ENCODE assay signal across 1 cellular context in the genomic region with DNA sequence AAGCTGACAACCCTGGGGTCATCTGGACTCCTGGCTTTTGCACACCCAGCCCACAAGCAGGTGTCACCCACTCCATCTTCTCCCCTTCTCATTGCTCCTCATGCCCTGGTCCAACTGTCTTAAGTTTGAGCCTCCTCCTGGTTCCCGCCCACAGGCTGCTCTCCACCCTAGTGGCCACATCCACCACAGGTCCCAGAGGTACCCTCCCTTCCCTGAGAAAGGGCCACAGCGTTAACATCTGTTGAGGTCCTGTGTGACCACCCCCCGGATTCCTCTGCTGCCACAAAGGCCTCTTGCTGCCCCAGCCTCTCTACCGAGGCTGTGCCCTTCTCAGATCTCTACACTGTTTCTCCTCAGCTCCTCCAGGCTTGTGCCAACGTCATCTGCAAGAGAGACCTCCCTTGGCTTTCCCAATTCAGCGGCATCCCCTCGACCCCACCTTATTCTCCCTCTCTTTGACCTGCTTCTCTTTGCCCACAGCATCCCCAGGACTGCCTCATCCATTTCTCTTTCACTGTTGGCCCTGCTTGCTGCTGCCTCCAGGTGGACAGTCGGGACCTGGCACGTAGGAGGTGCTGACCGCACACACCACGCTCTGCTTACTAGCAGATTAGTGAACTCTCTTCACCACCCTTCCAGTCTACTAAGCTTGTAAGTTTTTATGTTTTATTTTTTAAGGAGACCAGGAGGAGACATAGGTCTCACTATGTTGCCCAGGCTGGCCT.
TF ChIP-seq lines count a peak whose summit lies in the region.

No MANE protein-coding gene starts in this region.

TF ChIP-seq in IMR-90, 13 proteins besides CTCF, POLR2A, EP300 and RAD21:
- TF ChIP-seq, protein P1, sequence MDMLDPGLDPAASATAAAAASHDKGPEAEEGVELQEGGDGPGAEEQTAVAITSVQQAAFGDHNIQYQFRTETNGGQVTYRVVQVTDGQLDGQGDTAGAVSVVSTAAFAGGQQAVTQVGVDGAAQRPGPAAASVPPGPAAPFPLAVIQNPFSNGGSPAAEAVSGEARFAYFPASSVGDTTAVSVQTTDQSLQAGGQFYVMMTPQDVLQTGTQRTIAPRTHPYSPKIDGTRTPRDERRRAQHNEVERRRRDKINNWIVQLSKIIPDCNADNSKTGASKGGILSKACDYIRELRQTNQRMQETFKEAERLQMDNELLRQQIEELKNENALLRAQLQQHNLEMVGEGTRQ (IDR thresholded peaks at IDR 0.05; ENCODE audit: low read depth, low read length) = no peak
- no peak for TF ChIP-seq RCOR1 (IDR thresholded peaks at IDR 0.05; ENCODE audit: insufficient replicate concordance, low read length)
- TF ChIP-seq RFX5 (IDR thresholded peaks at IDR 0.05; ENCODE audit: low read depth, low read length) = no peak
- no peak for TF ChIP-seq NFE2L2 (IDR thresholded peaks at IDR 0.05; ENCODE audit: low read depth, low read length)
- no peak for TF ChIP-seq FOS (IDR thresholded peaks at IDR 0.05; ENCODE audit: low read depth, low read length)
- TF ChIP-seq MXI1 (IDR thresholded peaks at IDR 0.05; ENCODE audit: borderline replicate concordance, low read depth, low read length) = no peak
- no peak for TF ChIP-seq MAZ (IDR thresholded peaks at IDR 0.05; ENCODE audit: borderline replicate concordance, low read depth, low read length)
